Comparison of ENCODE assay signal across 15 cellular contexts in genomic region chr21:38852708-38853107, GRCh38.
"Had no signal": no experiment of that assay in that cellular context is flagged by ENCODE, and none has a peak within 500 bp of the region (broad histone marks: within the 10 kb centered on the region; RNA-seq: fewer than 3 reads in every experiment).

No MANE protein-coding gene starts in this region.

- H3K27ac Mint-ChIP-seq: activated CD4-positive, alpha-beta memory T cell treated with anti-CD3 and anti-CD28 coated beads, Interleukin-2, amount 10 ng/mL, durations not matched to agents 7 days and 5 days; activated T-cell treated with anti-CD3 and anti-CD28 coated beads, Interleukin-2, amount 50 U/mL, for 24 hours; stimulated activated effector memory CD8-positive, alpha-beta T cell treated with anti-CD3 and anti-CD28 coated beads, Interleukin-12 subunit alpha, Interleukin-12 subunit beta, amount 100 ng/mL, for 72 hours had no signal

- H3K9me3 Mint-ChIP-seq: activated CD4-positive, alpha-beta memory T cell treated with anti-CD3 and anti-CD28 coated beads, Interleukin-2, amount 10 ng/mL, durations not matched to agents 7 days and 5 days; activated T-cell treated with anti-CD3 and anti-CD28 coated beads, Interleukin-2, amount 50 U/mL, for 24 hours; stimulated activated effector memory CD8-positive, alpha-beta T cell treated with anti-CD3 and anti-CD28 coated beads, Interleukin-12 subunit alpha, Interleukin-12 subunit beta, amount 100 ng/mL, for 72 hours had no signal

- H3K27ac ChIP-seq: colonic mucosa, heart left ventricle, pancreas, tibial nerve, uterus had no signal

- H3K9me3 ChIP-seq: colonic mucosa, pancreas, tibial nerve, uterus had no signal

- H3K4me1 ChIP-seq: colonic mucosa, pancreas, uterus had no signal

- H3K4me3 Mint-ChIP-seq: activated CD4-positive, alpha-beta memory T cell treated with anti-CD3 and anti-CD28 coated beads, Interleukin-2, amount 10 ng/mL, durations not matched to agents 7 days and 5 days; activated T-cell treated with anti-CD3 and anti-CD28 coated beads, Interleukin-2, amount 50 U/mL, for 24 hours; stimulated activated effector memory CD8-positive, alpha-beta T cell treated with anti-CD3 and anti-CD28 coated beads, Interleukin-12 subunit alpha, Interleukin-12 subunit beta, amount 100 ng/mL, for 72 hours had no signal

- H3K4me1 Mint-ChIP-seq: activated CD4-positive, alpha-beta memory T cell treated with anti-CD3 and anti-CD28 coated beads, Interleukin-2, amount 10 ng/mL, durations not matched to agents 7 days and 5 days; stimulated activated effector memory CD8-positive, alpha-beta T cell treated with anti-CD3 and anti-CD28 coated beads, Interleukin-12 subunit alpha, Interleukin-12 subunit beta, amount 100 ng/mL, for 72 hours had no signal

- DNase-seq: activated CD4-positive, alpha-beta memory T cell treated with anti-CD3 and anti-CD28 coated beads, Interleukin-2, amount 10 ng/mL, durations not matched to agents 7 days and 5 days; activated CD4-positive, alpha-beta T cell treated with anti-CD3 and anti-CD28 coated beads for 1 hour; activated naive CD4-positive, alpha-beta T cell treated with anti-CD3 and anti-CD28 coated beads, Interleukin-2, amount 50 U/mL, for 16 hours; activated T-cell treated with anti-CD3 and anti-CD28 coated beads, Interleukin-2, amount 50 U/mL, for 24 hours; caudate nucleus; left colon; naive B cell; retina; T-helper 1 cell; uterus had no signal

- H3K36me3 Mint-ChIP-seq: stimulated activated effector memory CD8-positive, alpha-beta T cell treated with anti-CD3 and anti-CD28 coated beads, Interleukin-12 subunit alpha, Interleukin-12 subunit beta, amount 100 ng/mL, for 72 hours had no signal

- H3K36me3 ChIP-seq: colonic mucosa, heart left ventricle, pancreas, tibial nerve, uterus had no signal

- H3K27me3 ChIP-seq: colonic mucosa, heart left ventricle, pancreas, tibial nerve, uterus had no signal

- ATAC-seq: left colon had no signal

- H3K4me3 ChIP-seq: colonic mucosa, heart left ventricle, pancreas, tibial nerve, uterus had no signal
